26 cellular contexts compared by ENCODE assay signal in genomic region chr6:170074907-170075306, GRCh38.
DNase-seq lines count a peak whose midpoint lies in the region; ATAC-seq and TF ChIP-seq lines count a peak whose summit lies in the region.
"Had no signal": no experiment of that assay in that cellular context is flagged by ENCODE, and none has a peak within 500 bp of the region (broad histone marks: within the 10 kb centered on the region; RNA-seq: fewer than 3 reads in every experiment).

No MANE protein-coding gene starts in this region.

- H3K4me3 ChIP-seq in Peyer's patch (no peak overlapping the region), lower lobe of right lung (no peak overlapping the region)
- H3K4me3 ChIP-seq: BLaER1, gastroesophageal sphincter, psoas muscle, thyroid gland had no signal

- H3K4me1 ChIP-seq in Peyer's patch (no peaks in the 10 kb centered on the region), lower lobe of right lung (no peaks in the 10 kb centered on the region)
- H3K4me1 ChIP-seq: BLaER1, gastroesophageal sphincter, psoas muscle, thyroid gland had no signal

- no peak for TF ChIP-seq POLR2A in Peyer's patch (IDR thresholded peaks at IDR 0.05)

- DNase-seq in CD14-positive monocyte (ENCODE audit: low spot score) (peak; percentile 27), Peyer's patch (peak in 2 of 3 donors; percentile 40), lower lobe of right lung (peak; percentile 33), sciatic nerve (ENCODE audit: low spot score) (peak; percentile 45), NCI-H2081 (lab: John Stamatoyannopoulos, UW) (no peak), ACHN (no peak), NCI-H187 treated with DMSO at 0.1 percent for 48 hours (lab: John Stamatoyannopoulos, UW) (no peak)
- DNase-seq: activated CD4-positive, alpha-beta T cell treated with anti-CD3 and anti-CD28 coated beads, Interleukin-2, amount 50 U/mL, for 48 hours; activated CD8-positive, alpha-beta memory T cell treated with anti-CD3 and anti-CD28 coated beads, Interleukin-2, amount 50 U/mL, for 4 hours; central memory CD4-positive, alpha-beta T cell; hypothalamus; Karpas-422; NCI-H1436 treated with DMSO at 0.1 percent for 48 hours; NCI-H2171; NCI-H510A treated with DMSO at 0.1 percent for 48 hours; psoas muscle; SW 1271; T1000; thyroid gland had no signal

- H3K27ac Mint-ChIP-seq in CD14-positive monocyte, result no peak overlapping the region
- H3K27ac Mint-ChIP-seq: activated naive CD8-positive, alpha-beta T cell; activated T-helper 2 cell treated with anti-CD3 and anti-CD28 coated beads, Interferon-gamma antibody, Interleukin-2, Interleukin-4, amounts not matched to agents 10 μg/mL and 5 μg/mL and 100 μg/mL, durations not matched to agents 14 hours and 24 hours and 36 hours; stimulated activated naive CD8-positive, alpha-beta T cell treated with anti-CD3 and anti-CD28 coated beads, Interleukin-15, Interleukin-2, amounts not matched to agents 100 ng/mL and 50 ng/mL, for 24 hours; WTC11 had no signal

- H3K36me3 Mint-ChIP-seq in CD14-positive monocyte, result no peaks in the 10 kb centered on the region
- H3K36me3 Mint-ChIP-seq: activated naive CD8-positive, alpha-beta T cell had no signal

- no peak overlapping the region for H3K4me3 Mint-ChIP-seq in CD14-positive monocyte
- H3K4me3 Mint-ChIP-seq: activated naive CD8-positive, alpha-beta T cell; stimulated activated naive CD8-positive, alpha-beta T cell treated with anti-CD3 and anti-CD28 coated beads, Interleukin-15, Interleukin-2, amounts not matched to agents 100 ng/mL and 50 ng/mL, for 24 hours; WTC11 had no signal

- ATAC-seq in lower lobe of right lung (no peak), sciatic nerve (no peak)
- ATAC-seq: gastroesophageal sphincter, WTC11 had no signal

- in situ Hi-C loops in ACHN (cut with HindIII; ENCODE audit: low pct_ligation_motif_present, low pct_unique_long_range_greater_than_20kb, low sequenced_read_pairs), result no loop called here

- no peaks in the 10 kb centered on the region for H3K4me1 Mint-ChIP-seq in CD14-positive monocyte

- H3K36me3 ChIP-seq in Peyer's patch (no peaks in the 10 kb centered on the region), lower lobe of right lung (no peaks in the 10 kb centered on the region)
- H3K36me3 ChIP-seq: BLaER1, gastroesophageal sphincter, thyroid gland had no signal

- no peaks in the 10 kb centered on the region for H3K27me3 ChIP-seq in Peyer's patch
- H3K27me3 ChIP-seq in lower lobe of right lung (ENCODE audit: low read depth), result peaks cover 4% of the 10 kb centered on the region
- H3K27me3 ChIP-seq: BLaER1, gastroesophageal sphincter, thyroid gland had no signal

- TF ChIP-seq CTCF in CD14-positive monocyte (IDR thresholded peaks at IDR 0.05) (no peak), Peyer's patch (IDR thresholded peaks at IDR 0.05) (no peak), lower lobe of right lung (IDR thresholded peaks at IDR 0.05) (no peak)

- H3K27me3 Mint-ChIP-seq in CD14-positive monocyte (ENCODE audit: low read depth in 3 of 3), result peaks cover 0 to 7% (median 4%) of the 10 kb centered on the region in 3 donors
- H3K27me3 Mint-ChIP-seq: activated naive CD8-positive, alpha-beta T cell had no signal

- H3K27ac ChIP-seq in Peyer's patch, result peak overlapping the region in 2 of 4 donors; percentile 57 to 59
- H3K27ac ChIP-seq in lower lobe of right lung, result no peak overlapping the region
- H3K27ac ChIP-seq: BLaER1, gastroesophageal sphincter, HL-60, psoas muscle, thyroid gland had no signal

- peaks cover 2 to 18% (median 9%) of the 10 kb centered on the region in 7 donors for H3K9me3 Mint-ChIP-seq in CD14-positive monocyte
- H3K9me3 Mint-ChIP-seq: activated T-helper 2 cell treated with anti-CD3 and anti-CD28 coated beads, Interferon-gamma antibody, Interleukin-2, Interleukin-4, amounts not matched to agents 10 μg/mL and 5 μg/mL and 100 μg/mL, durations not matched to agents 14 hours and 24 hours and 36 hours had no signal

- H3K9me3 ChIP-seq in Peyer's patch (no peaks in the 10 kb centered on the region), lower lobe of right lung (no peaks in the 10 kb centered on the region)
- H3K9me3 ChIP-seq: psoas muscle, thyroid gland had no signal

- intact Hi-C loops in CD14-positive monocyte (cut with micrococcal nuclease) (no loop called here), lower lobe of right lung (cut with DNase I) (no loop called here), sciatic nerve (cut with DNase I) (no loop called here)

Comparison
In these comparisons a context has a peak if more than half of its experiments do, and no peak if none do; other contexts are left out.
1. DNase-seq: peak in CD14-positive monocyte (single experiment), Peyer's patch (2 of 3), lower lobe of right lung (single experiment) and sciatic nerve (single experiment); none in NCI-H2081 (0 of 2), ACHN (single experiment) and NCI-H187 treated with DMSO at 0.1 percent for 48 hours (single experiment).